10 cellular contexts compared by ENCODE assay signal in the genomic region with DNA sequence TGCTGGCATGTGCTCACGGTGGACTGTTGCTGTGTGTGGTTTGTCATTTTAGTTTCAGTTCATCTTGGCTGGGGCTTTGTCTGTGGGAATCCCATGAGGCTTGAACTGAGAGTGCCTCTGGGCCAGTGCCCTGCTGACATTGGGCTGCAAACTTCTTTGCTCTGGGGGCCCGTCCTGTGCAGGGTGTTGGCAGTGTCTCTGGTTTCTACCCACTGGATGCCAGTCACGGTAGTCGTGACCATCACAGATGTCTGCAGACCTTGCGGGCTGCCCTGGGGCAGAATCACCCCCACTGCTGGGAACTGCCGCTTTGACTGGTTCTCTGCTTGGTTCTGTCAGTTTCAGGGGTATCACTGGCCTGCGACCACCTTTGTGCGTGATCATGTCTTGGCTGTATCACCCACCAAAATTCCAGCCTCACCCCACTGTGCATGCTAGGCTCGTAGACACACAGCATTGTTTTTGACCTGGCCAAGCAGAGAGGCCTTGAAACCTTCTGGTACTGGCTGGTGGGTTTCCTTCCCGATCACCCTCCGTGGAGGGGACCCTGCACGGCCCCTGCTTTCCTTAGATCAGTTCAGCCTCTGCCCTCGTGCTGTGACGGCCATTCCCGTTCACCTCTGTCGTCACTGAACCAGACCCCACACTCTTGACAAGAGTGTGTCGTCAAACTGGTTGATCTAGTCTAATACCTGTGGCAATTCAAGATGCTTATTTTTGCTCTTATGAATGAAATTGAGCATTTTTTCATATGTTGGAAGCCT. TPM values are rescaled to one million over a fixed set of nuclear protein-coding genes. Genes with fewer than 3 reads are reported as not detected.
DNase-seq lines count a peak whose midpoint lies in the region; ATAC-seq and TF ChIP-seq lines count a peak whose summit lies in the region.
"Had no signal": no experiment of that assay in that cellular context is flagged by ENCODE, and none has a peak within 500 bp of the region (broad histone marks: within the 10 kb centered on the region; RNA-seq: fewer than 3 reads in every experiment).

No MANE protein-coding gene starts in this region.

- DNase-seq in AG20443 (ENCODE audit: low spot score): peak; percentile 24
- DNase-seq in activated B cell treated with CpG ODN at 0.5 μM for 24 hours: no peak
- DNase-seq in H4 (ENCODE audit: low spot score): no peak
- DNase-seq in NCI-H1105 (lab: John Stamatoyannopoulos, UW): no peak
- DNase-seq in activated naive CD4-positive, alpha-beta T cell treated with anti-CD3 and anti-CD28 coated beads, Interleukin-2, amount 10 ng/mL, durations not matched to agents 7 days and 5 days: no peak
- DNase-seq in NCI-H146 treated with DMSO at 0.1 percent for 48 hours (lab: John Stamatoyannopoulos, UW; ENCODE audit: unreplicated experiment): no peak
- DNase-seq: NCI-H446 treated with DMSO at 0.1 percent for 48 hours had no signal

- intact Hi-C loops in activated B cell treated with CpG ODN at 0.5 μM for 24 hours (cut with micrococcal nuclease): loop anchor here (1.0 to 10.0 kb wide), 3 partner anchors 35 to 97 kb away; a partner anchor contains a TSS

- no peak for TF ChIP-seq CTCF in activated B cell treated with CpG ODN at 0.5 μM for 24 hours (IDR thresholded peaks at IDR 0.05)

- H3K4me1 Mint-ChIP-seq in activated B cell treated with CpG ODN at 0.5 μM for 24 hours: peaks cover 30% of the 10 kb centered on the region
- H3K4me1 Mint-ChIP-seq in activated naive CD4-positive, alpha-beta T cell treated with anti-CD3 and anti-CD28 coated beads, Interleukin-2, amount 10 ng/mL, durations not matched to agents 7 days and 5 days: no peaks in the 10 kb centered on the region

- H3K4me3 Mint-ChIP-seq in activated B cell treated with CpG ODN at 0.5 μM for 24 hours: peak overlapping the region; percentile 35
- no peak overlapping the region for H3K4me3 Mint-ChIP-seq in activated naive CD4-positive, alpha-beta T cell treated with anti-CD3 and anti-CD28 coated beads, Interleukin-2, amount 10 ng/mL, durations not matched to agents 7 days and 5 days

- no peaks in the 10 kb centered on the region for H3K36me3 Mint-ChIP-seq in activated B cell treated with CpG ODN at 0.5 μM for 24 hours (ENCODE audit: low read depth)
- no peaks in the 10 kb centered on the region for H3K36me3 Mint-ChIP-seq in activated naive CD4-positive, alpha-beta T cell treated with anti-CD3 and anti-CD28 coated beads, Interleukin-2, amount 10 ng/mL, durations not matched to agents 7 days and 5 days

- no peaks in the 10 kb centered on the region for H3K9me3 Mint-ChIP-seq in activated B cell treated with CpG ODN at 0.5 μM for 24 hours
- H3K9me3 Mint-ChIP-seq in activated naive CD4-positive, alpha-beta T cell treated with anti-CD3 and anti-CD28 coated beads, Interleukin-2, amount 10 ng/mL, durations not matched to agents 7 days and 5 days: no peaks in the 10 kb centered on the region

- H3K27ac Mint-ChIP-seq in activated B cell treated with CpG ODN at 0.5 μM for 24 hours: peak overlapping the region; percentile 21
- H3K27ac Mint-ChIP-seq in activated naive CD4-positive, alpha-beta T cell treated with anti-CD3 and anti-CD28 coated beads, Interleukin-2, amount 10 ng/mL, durations not matched to agents 7 days and 5 days: no peak overlapping the region

- no peaks in the 10 kb centered on the region for H3K27me3 Mint-ChIP-seq in activated B cell treated with CpG ODN at 0.5 μM for 24 hours
- H3K27me3 Mint-ChIP-seq in activated naive CD4-positive, alpha-beta T cell treated with anti-CD3 and anti-CD28 coated beads, Interleukin-2, amount 10 ng/mL, durations not matched to agents 7 days and 5 days: peaks cover 14% of the 10 kb centered on the region

- CTCF ChIA-PET in activated B cell treated with CpG ODN at 0.5 μM for 24 hours (lab: Charles Lee): no interaction called here
- CTCF ChIA-PET in activated naive CD4-positive, alpha-beta T cell treated with anti-CD3 and anti-CD28 coated beads, Interleukin-2, amount 10 ng/mL, durations not matched to agents 7 days and 5 days (lab: Charles Lee): no interaction called here

- ATAC-seq in GM18870 (IDR thresholded peaks at IDR 0.05; ENCODE audit: unreplicated experiment): peak; percentile 82
- peak; percentile 82 for ATAC-seq in HG02943 (IDR thresholded peaks at IDR 0.05; ENCODE audit: low read depth, unreplicated experiment)
- peak; percentile 89 for ATAC-seq in activated B cell treated with CpG ODN at 0.5 μM for 24 hours (ENCODE audit: low read depth)

- POLR2A ChIA-PET in activated B cell treated with CpG ODN at 0.5 μM for 24 hours (lab: Charles Lee): no interaction called here

RNA-seq across cellular contexts. Expression of a gene that starts 57.6 kb away (rescaled TPM):
- not detected in 2 replicates for total RNA-seq in activated B cell treated with CpG ODN at 0.5 μM for 24 hours
- not detected in 2 replicates for total RNA-seq in H4 (2014; rRNA removed; shearing (Covaris generic))
- total RNA-seq: ascending aorta had no signal
